ENCODE assay signal across 8 cellular contexts in the genomic region with DNA sequence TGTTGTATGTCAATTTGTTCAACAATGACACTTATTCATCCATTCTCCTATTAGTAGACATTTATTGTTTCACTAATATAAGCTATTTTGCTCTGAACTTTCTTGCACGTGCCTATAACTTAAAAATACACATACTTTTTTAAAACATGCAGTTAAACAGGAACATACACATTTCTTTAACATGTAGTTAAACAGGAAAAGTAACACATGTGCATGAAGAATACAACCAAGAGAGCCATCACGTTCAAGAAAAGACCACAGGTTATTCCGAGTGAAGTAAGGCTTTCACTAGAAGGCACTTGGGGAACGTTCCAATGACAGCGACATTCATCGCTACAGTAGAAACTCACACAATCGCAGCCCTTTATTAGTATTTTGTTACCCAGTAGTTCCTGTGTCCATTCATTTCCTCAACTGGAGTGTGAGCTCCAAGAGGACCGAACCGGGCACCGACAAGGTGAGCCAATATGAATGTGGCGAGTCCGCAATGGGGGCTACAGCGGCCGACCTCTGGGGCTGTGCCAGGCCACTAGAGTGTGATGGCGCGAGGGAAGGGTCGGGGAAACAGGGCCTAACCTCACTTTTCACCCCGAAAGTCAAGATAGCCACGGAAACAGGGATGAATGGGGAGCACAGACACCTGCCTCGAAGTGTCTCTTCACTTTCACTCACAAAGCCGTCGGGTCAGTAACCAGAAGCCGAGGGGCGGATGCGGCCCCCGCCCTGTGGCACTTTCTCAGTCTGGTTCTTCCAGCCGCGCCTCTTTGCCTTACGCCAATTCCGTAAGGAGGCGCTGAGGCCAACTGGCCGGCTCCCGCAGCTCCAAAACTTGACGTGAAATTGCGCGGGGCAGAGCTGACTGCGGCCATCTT. TPM values are rescaled to one million over a fixed set of nuclear protein-coding genes. Genes with fewer than 3 reads are reported as not detected.
A peak's percentile ranks its signal among the peaks of the same experiment; 100 is the strongest.
DNase-seq lines count a peak whose midpoint lies in the region; ATAC-seq lines count a peak whose summit lies in the region.

No MANE protein-coding gene starts in this region.

- H3K23ac ChIP-seq in mesenchymal stem cell (ENCODE audit: low read length in 2 of 2) = peak overlapping the region in 1 of 2 experiments; percentile 42

- peak overlapping the region; percentile 90 for H2BK120ac ChIP-seq in mesenchymal stem cell (ENCODE audit: low read depth, low read length)

- H3K27me3 Mint-ChIP-seq in CD8-positive, alpha-beta memory T cell = peaks cover 0 to 3% of the 10 kb centered on the region in 2 donors
- no peaks in the 10 kb centered on the region for H3K27me3 Mint-ChIP-seq in activated CD4-positive, alpha-beta memory T cell treated with anti-CD3 and anti-CD28 coated beads for 36 hours

- peak overlapping the region; percentile 73 to 81 for H3K18ac ChIP-seq in mesenchymal stem cell (ENCODE audit: low read depth in 1 of 2, low read length in 2 of 2)

- H3K27ac Mint-ChIP-seq in CD8-positive, alpha-beta memory T cell = peak overlapping the region; percentile 98 to 100 (median 99)
- H3K27ac Mint-ChIP-seq in activated CD4-positive, alpha-beta memory T cell treated with anti-CD3 and anti-CD28 coated beads for 36 hours = peak overlapping the region; percentile 98

- peak overlapping the region; percentile 86 to 97 (median 97) for H3K4me3 Mint-ChIP-seq in CD8-positive, alpha-beta memory T cell
- H3K4me3 Mint-ChIP-seq in activated CD4-positive, alpha-beta memory T cell treated with anti-CD3 and anti-CD28 coated beads for 36 hours = peak overlapping the region; percentile 97

- no peak overlapping the region for H2BK15ac ChIP-seq in mesenchymal stem cell (ENCODE audit: low read depth, poor library complexity, severe bottlenecking)

- H3K27me3 ChIP-seq in CD8-positive, alpha-beta memory T cell (ENCODE audit: insufficient read depth, low read length, poor library complexity, severe bottlenecking) = no peaks in the 10 kb centered on the region
- no peaks in the 10 kb centered on the region for H3K27me3 ChIP-seq in mesenchymal stem cell (ENCODE audit: control insufficient read depth in 1 of 2, insufficient read depth in 1 of 2, low read length in 2 of 2)

- intact Hi-C loops in activated CD4-positive, alpha-beta memory T cell treated with anti-CD3 and anti-CD28 coated beads for 36 hours (cut with micrococcal nuclease) = loop anchor here (2.0 to 10.0 kb wide), 8 partner anchors 37 to 1545 kb away; a partner anchor contains a TSS

- peak overlapping the region; percentile 96 for H3K27ac ChIP-seq in CD8-positive, alpha-beta memory T cell (ENCODE audit: low read depth, low read length)
- H3K27ac ChIP-seq in mesenchymal stem cell (ENCODE audit: low read length, poor library complexity, severe bottlenecking) = peak overlapping the region; percentile 98

- H3K9ac ChIP-seq in mesenchymal stem cell (ENCODE audit: low read length) = peak overlapping the region; percentile 92

- peak overlapping the region in 1 of 2 experiments; percentile 79 for H3K14ac ChIP-seq in mesenchymal stem cell (ENCODE audit: low read length in 2 of 2)

- H4K8ac ChIP-seq in mesenchymal stem cell (ENCODE audit: low read length) = peak overlapping the region; percentile 97

- H3K9me3 ChIP-seq in CD8-positive, alpha-beta memory T cell (ENCODE audit: low read length) = no peaks in the 10 kb centered on the region
- no peaks in the 10 kb centered on the region for H3K9me3 ChIP-seq in mesenchymal stem cell (ENCODE audit: control insufficient read depth, low read length)

- H3K4me3 ChIP-seq in CD8-positive, alpha-beta memory T cell (ENCODE audit: low read length) = peak overlapping the region; percentile 92
- H3K4me3 ChIP-seq in mesenchymal stem cell (ENCODE audit: insufficient read depth in 1 of 2, low read depth in 1 of 2, low read length in 2 of 2) = peak overlapping the region; percentile 72 to 83

- 1% methylated on average over 37 of the region's 37 CpGs for WGBS in mesenchymal stem cell

- peak overlapping the region; percentile 75 for H2AFZ ChIP-seq in mesenchymal stem cell (ENCODE audit: low read depth, low read length)

- ATAC-seq in GM19463 (IDR thresholded peaks at IDR 0.05; ENCODE audit: unreplicated experiment) (peak; percentile 41), HG03575 (IDR thresholded peaks at IDR 0.05; ENCODE audit: extremely low read depth, insufficient number of reproducible peaks, low FRiP score, unreplicated experiment) (peak; percentile 23)

- H3K4me2 ChIP-seq in mesenchymal stem cell (ENCODE audit: low read length, poor library complexity, severe bottlenecking) = peak overlapping the region; percentile 92

- H2AK5ac ChIP-seq in mesenchymal stem cell (ENCODE audit: low read length, severe bottlenecking) = peak overlapping the region; percentile 41

- peaks cover 35 to 44% (median 40%) of the 10 kb centered on the region in 3 donors for H3K4me1 Mint-ChIP-seq in CD8-positive, alpha-beta memory T cell
- peaks cover 32% of the 10 kb centered on the region for H3K4me1 Mint-ChIP-seq in activated CD4-positive, alpha-beta memory T cell treated with anti-CD3 and anti-CD28 coated beads for 36 hours (ENCODE audit: low read depth)

- peak overlapping the region; percentile 87 for H4K91ac ChIP-seq in mesenchymal stem cell (ENCODE audit: low read length)

- POLR2A ChIA-PET in CD8-positive, alpha-beta memory T cell (lab: Charles Lee) = interaction anchor here (0.7 to 3.9 kb wide), 14 partner anchors 13 to 1648 kb away, joined by 3 to 62 read pairs (median 5); a partner anchor contains a TSS
- POLR2A ChIA-PET in activated CD4-positive, alpha-beta memory T cell treated with anti-CD3 and anti-CD28 coated beads for 36 hours (lab: Charles Lee) = interaction anchor here (0.6 to 5.6 kb wide), 16 partner anchors 9 to 129 kb away, joined by 3 to 70 read pairs (median 6); a partner anchor contains a TSS

- H3K4me1 ChIP-seq in CD8-positive, alpha-beta memory T cell (ENCODE audit: insufficient read depth, low read length) = peaks cover 31% of the 10 kb centered on the region
- peaks cover 4% of the 10 kb centered on the region for H3K4me1 ChIP-seq in mesenchymal stem cell (ENCODE audit: control insufficient read depth, insufficient read depth, low read depth, low read length)

- no peaks in the 10 kb centered on the region for H3K9me3 Mint-ChIP-seq in CD8-positive, alpha-beta memory T cell
- H3K9me3 Mint-ChIP-seq in activated CD4-positive, alpha-beta memory T cell treated with anti-CD3 and anti-CD28 coated beads for 36 hours = no peaks in the 10 kb centered on the region

- peak overlapping the region in 1 of 2 experiments; percentile 61 for H2BK12ac ChIP-seq in mesenchymal stem cell (ENCODE audit: low read length in 2 of 2)

- peak in 4 of 5 donors; percentile 63 to 86 (median 82) for DNase-seq in CD8-positive, alpha-beta memory T cell
- DNase-seq in NCI-H774 (lab: John Stamatoyannopoulos, UW) = peak; percentile 90
- DNase-seq in activated CD4-positive, alpha-beta memory T cell treated with anti-CD3 and anti-CD28 coated beads for 36 hours = peak; percentile 90
- peak; percentile 82 for DNase-seq in effector CD8-positive, alpha-beta T cell (lab: John Stamatoyannopoulos, UW)
- DNase-seq in mesenchymal stem cell = peak; percentile 91
- DNase-seq in stimulated activated CD8-positive, alpha-beta memory T cell treated with anti-CD3 and anti-CD28 coated beads, Interleukin-12 subunit alpha, Interleukin-12 subunit beta, amount 100 ng/mL, for 4 hours (ENCODE audit: low read depth) = peak; percentile 73

- H3K36me3 Mint-ChIP-seq in CD8-positive, alpha-beta memory T cell = peaks cover 0 to 21% (median 5%) of the 10 kb centered on the region in 3 donors
- peaks cover 5% of the 10 kb centered on the region for H3K36me3 Mint-ChIP-seq in activated CD4-positive, alpha-beta memory T cell treated with anti-CD3 and anti-CD28 coated beads for 36 hours

- CTCF ChIA-PET in CD8-positive, alpha-beta memory T cell (lab: Charles Lee) = interaction anchor here (0.7 to 2.9 kb wide), 19 partner anchors 12 to 142 kb away, joined by 3 to 42 read pairs (median 4); a partner anchor contains a TSS
- CTCF ChIA-PET in activated CD4-positive, alpha-beta memory T cell treated with anti-CD3 and anti-CD28 coated beads for 36 hours (lab: Charles Lee) = interaction anchor here (0.7 to 4.4 kb wide), 7 partner anchors 8 to 107 kb away, joined by 3 to 46 read pairs (median 3); a partner anchor contains a TSS

- peaks cover 3% of the 10 kb centered on the region for H3K79me1 ChIP-seq in mesenchymal stem cell (replicated peaks; ENCODE audit: low read length, poor library complexity, severe bottlenecking)

- peak overlapping the region; percentile 88 for H2BK5ac ChIP-seq in mesenchymal stem cell (ENCODE audit: low read depth, low read length, poor library complexity, severe bottlenecking)

- no peaks in the 10 kb centered on the region for H3K36me3 ChIP-seq in CD8-positive, alpha-beta memory T cell (ENCODE audit: insufficient read depth, low read length)
- H3K36me3 ChIP-seq in mesenchymal stem cell (ENCODE audit: control insufficient read depth in 1 of 2, insufficient read depth in 2 of 2, low read depth in 1 of 2, low read length in 2 of 2) = no peaks in the 10 kb centered on the region

- H3K4ac ChIP-seq in mesenchymal stem cell (ENCODE audit: low read depth in 1 of 2, low read length in 2 of 2) = peak overlapping the region; percentile 90 to 98

RNA-seq across cellular contexts. Expression of a gene that starts 0.8 kb away (rescaled TPM):
- total RNA-seq in CD8-positive, alpha-beta memory T cell = 100 to 1,000 TPM; 270 TPM
- polyA plus RNA-seq in CD8-positive, alpha-beta memory T cell = 671 TPM
- 100 to 1,000 TPM; 227 to 232 TPM for total RNA-seq in activated CD4-positive, alpha-beta memory T cell treated with anti-CD3 and anti-CD28 coated beads for 36 hours
- 250 TPM for polyA plus RNA-seq in mesenchymal stem cell (2013, experiment 1 of 2)
- 256 TPM for polyA plus RNA-seq in mesenchymal stem cell (2013, experiment 2 of 2)

Comparison
In these comparisons a context has a peak if more than half of its experiments do, and no peak if none do; other contexts are left out.
1. Peak in every context shown above with its lines: DNase-seq, ATAC-seq, H3K4me3 ChIP-seq and H3K27ac ChIP-seq.